In genomic region chr1:178052650-178053461, GRCh38 we compare ENCODE assay signal across 1 cellular context.
TF ChIP-seq lines count a peak whose summit lies in the region.

No MANE protein-coding gene starts in this region.

TF ChIP-seq in GM23338, 12 proteins besides CTCF, POLR2A, EP300 and RAD21 (continued from another document):
- TF ChIP-seq ETS1 (IDR thresholded peaks at IDR 0.05) = no peak
- no peak for TF ChIP-seq NANOG (IDR thresholded peaks at IDR 0.05; ENCODE audit: borderline replicate concordance)
- TF ChIP-seq STAT1 (IDR thresholded peaks at IDR 0.05; ENCODE audit: unreplicated experiment) = no peak
- TF ChIP-seq CREB1 (CRISPR knock-in tag; IDR thresholded peaks at IDR 0.05; ENCODE audit: low read depth) = no peak
- no peak for TF ChIP-seq EZH2 (IDR thresholded peaks at IDR 0.05; ENCODE audit: low read depth, unreplicated experiment)
